Comparison of ENCODE assay signal across 8 cellular contexts in the genomic region with DNA sequence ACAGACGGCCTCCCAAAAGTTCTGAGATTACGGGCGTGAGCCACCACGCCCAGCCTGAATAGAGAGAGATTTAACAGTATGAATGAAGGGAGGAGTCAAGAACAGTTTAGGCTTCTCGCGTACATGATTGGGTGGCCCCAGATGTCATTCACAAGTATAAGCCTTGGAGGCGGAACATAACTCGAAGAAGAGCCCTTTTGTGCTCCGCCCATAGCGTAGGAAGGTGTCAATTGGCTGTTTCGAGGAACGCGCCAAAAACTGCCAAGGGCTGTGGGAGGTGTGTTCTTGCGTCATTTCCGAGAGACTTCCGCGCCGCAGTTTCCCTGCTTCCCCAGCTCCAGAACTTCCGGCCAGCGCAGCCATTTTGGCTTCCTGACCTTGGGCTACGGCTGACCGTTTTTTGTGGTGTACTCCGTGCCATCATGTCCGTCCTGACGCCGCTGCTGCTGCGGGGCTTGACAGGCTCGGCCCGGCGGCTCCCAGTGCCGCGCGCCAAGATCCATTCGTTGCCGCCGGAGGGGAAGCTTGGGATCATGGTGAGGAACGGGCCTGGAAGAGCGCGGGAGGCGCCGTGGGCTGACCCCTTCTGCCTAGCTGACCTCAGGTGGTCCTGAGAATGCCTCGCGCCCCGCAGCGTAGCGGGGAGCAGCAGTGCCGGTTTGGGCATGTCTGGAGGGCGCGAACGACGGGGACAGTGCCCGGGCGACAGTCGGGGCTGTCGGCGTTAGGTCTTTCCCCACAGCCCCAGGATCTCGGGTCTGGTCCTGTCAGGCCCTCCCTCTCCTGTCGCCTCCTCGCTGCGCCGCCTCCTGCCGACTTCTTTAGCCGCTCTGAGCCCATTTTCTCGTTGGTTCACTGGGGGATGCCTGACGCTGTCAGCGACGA. TPM values are rescaled to one million over a fixed set of nuclear protein-coding genes. Genes with fewer than 3 reads are reported as not detected.
DNase-seq lines count a peak whose midpoint lies in the region; ATAC-seq, FAIRE-seq and TF ChIP-seq lines count a peak whose summit lies in the region.

A gene with protein sequence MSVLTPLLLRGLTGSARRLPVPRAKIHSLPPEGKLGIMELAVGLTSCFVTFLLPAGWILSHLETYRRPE (plus strand): TSS at position 362 of the 885 bp plus-strand sequence. CDS start 61 bp downstream, at position 423.

- H3K36me3 ChIP-seq in BE2C (peaks cover 6% of the 10 kb centered on the region; the same call in 1 of the 2 replicates), kidney epithelial cell (ENCODE audit: control insufficient read depth, insufficient read depth, low read length) (no peaks in the 10 kb centered on the region)

- ATAC-seq in HG03457 (IDR thresholded peaks at IDR 0.05; ENCODE audit: unreplicated experiment): peak; percentile 92

- peak within 1 kb of the TSS; percentile 96 for H3K27ac ChIP-seq in cingulate gyrus (ENCODE audit: low read depth, low read length)

- FAIRE-seq in GM19239 (lab: Jason Lieb, UNC): peak; percentile 98

- DNase-seq in BE2C (peak; percentile 92), GM19239 (ENCODE audit: insufficient read length, low spot score) (peak; percentile 95), NCI-H524 treated with DMSO at 0.1 percent for 48 hours (lab: John Stamatoyannopoulos, UW) (peak; percentile 90), kidney epithelial cell (ENCODE audit: low read depth) (peak; percentile 99)
- peak; percentile 93 to 94 for DNase-seq in activated CD4-positive, alpha-beta T cell treated with anti-CD3 and anti-CD28 coated beads for 4 hours
- peak; percentile 94 to 96 for DNase-seq in stimulated activated CD4-positive, alpha-beta T cell treated with anti-CD3 and anti-CD28 coated beads, Interleukin-15, amount 100 ng/mL, for 48 hours (ENCODE audit: low read depth in 2 of 2)

- TF ChIP-seq CTCF in BE2C (IDR thresholded peaks at IDR 0.05; ENCODE audit: low read depth, low read length): no peak
- peak; percentile 5 for TF ChIP-seq CTCF in kidney epithelial cell (IDR thresholded peaks at IDR 0.05; ENCODE audit: insufficient read depth, low read length, poor library complexity, severe bottlenecking)

- no peaks in the 10 kb centered on the region for H3K4me1 ChIP-seq in BE2C

- H3K9me3 ChIP-seq in BE2C: no peaks in the 10 kb centered on the region

- H3K4me3 ChIP-seq in BE2C (ENCODE audit: low read depth, low read length) (peak within 1 kb of the TSS; percentile 83), kidney epithelial cell (ENCODE audit: low read depth, low read length) (peak within 1 kb of the TSS; percentile 80)

- H3K27me3 ChIP-seq in BE2C: no peaks in the 10 kb centered on the region
- no peaks in the 10 kb centered on the region for H3K27me3 ChIP-seq in kidney epithelial cell (ENCODE audit: control insufficient read depth, insufficient read depth, low read length)

RNA-seq across cellular contexts. Expression of the gene that starts here (rescaled TPM):
- polyA plus RNA-seq in BE2C (2012; ENCODE audit: insufficient read depth, insufficient read length, low read depth): 1,092 TPM
- total RNA-seq in kidney epithelial cell: 282 and 377 TPM in 2 replicates

Comparison
In these comparisons a context has a peak if more than half of its experiments do, and no peak if none do; other contexts are left out.
1. Peak in every context shown above with its lines: DNase-seq, ATAC-seq, H3K4me3 ChIP-seq and H3K27ac ChIP-seq.